Comparison of ENCODE assay signal across 11 cellular contexts in the genomic region with DNA sequence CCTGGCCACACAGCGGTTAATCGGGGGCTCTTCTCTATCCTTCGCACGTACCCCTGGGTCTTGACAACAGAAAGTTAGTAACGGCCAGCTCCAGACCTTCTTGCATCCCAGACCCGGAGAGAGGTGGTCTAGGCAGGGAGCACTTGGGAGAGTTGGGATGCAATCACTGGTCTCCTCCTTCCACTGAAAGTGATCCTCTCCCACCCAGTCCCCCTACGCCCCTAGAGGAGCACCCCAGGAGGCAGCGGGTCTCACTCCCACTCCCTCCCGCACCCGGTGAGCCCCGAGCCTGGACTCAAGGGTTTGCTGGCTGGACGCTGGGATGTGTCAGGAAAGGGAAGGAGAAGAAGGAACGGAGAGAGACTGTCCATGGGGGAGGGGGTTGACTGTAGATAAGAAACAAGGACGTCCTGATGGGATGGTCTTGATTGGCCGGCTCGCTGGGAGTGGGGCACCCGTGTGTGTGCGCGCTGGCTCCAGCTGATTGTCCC. TPM values are rescaled to one million over a fixed set of nuclear protein-coding genes. Genes with fewer than 3 reads are reported as not detected.
DNase-seq lines count a peak whose midpoint lies in the region; ATAC-seq and TF ChIP-seq lines count a peak whose summit lies in the region.
"Had no signal": no experiment of that assay in that cellular context is flagged by ENCODE, and none has a peak within 500 bp of the region (broad histone marks: within the 10 kb centered on the region; RNA-seq: fewer than 3 reads in every experiment).

No MANE protein-coding gene starts in this region.

- H3K36me3 ChIP-seq in upper lobe of left lung, result no peaks in the 10 kb centered on the region

- intact Hi-C loops in activated naive CD4-positive, alpha-beta T cell treated with anti-CD3 and anti-CD28 coated beads for 36 hours (cut with micrococcal nuclease), result loop anchor here (10.0 kb wide), 1 partner anchor 246 kb away; no protein-coding TSS in a partner anchor

- H3K27ac Mint-ChIP-seq in activated naive CD4-positive, alpha-beta T cell treated with anti-CD3 and anti-CD28 coated beads for 36 hours, result no peak overlapping the region
- H3K27ac Mint-ChIP-seq in chondrocyte (ENCODE audit: unreplicated experiment), result no peak overlapping the region

- H3K27ac ChIP-seq in upper lobe of left lung (no peak overlapping the region), foreskin keratinocyte (no peak overlapping the region)
- H3K27ac ChIP-seq: GM23248 had no signal

- no peaks in the 10 kb centered on the region for H3K36me3 Mint-ChIP-seq in activated naive CD4-positive, alpha-beta T cell treated with anti-CD3 and anti-CD28 coated beads for 36 hours (ENCODE audit: low read depth)
- H3K36me3 Mint-ChIP-seq in chondrocyte (ENCODE audit: low read depth), result peaks cover 3% of the 10 kb centered on the region

- peak overlapping the region; percentile 28 for H3K4me3 Mint-ChIP-seq in activated naive CD4-positive, alpha-beta T cell treated with anti-CD3 and anti-CD28 coated beads for 36 hours
- peak overlapping the region; percentile 41 for H3K4me3 Mint-ChIP-seq in chondrocyte (ENCODE audit: unreplicated experiment)

- peaks cover 44% of the 10 kb centered on the region for H3K27me3 Mint-ChIP-seq in activated naive CD4-positive, alpha-beta T cell treated with anti-CD3 and anti-CD28 coated beads for 36 hours (ENCODE audit: low read depth)
- H3K27me3 Mint-ChIP-seq in chondrocyte (ENCODE audit: low read depth), result peaks cover 65% of the 10 kb centered on the region

- peak overlapping the region; percentile 10 to 62 (median 54) for H3K4me3 ChIP-seq in upper lobe of left lung

- H3K9me3 ChIP-seq in upper lobe of left lung, result no peaks in the 10 kb centered on the region

- peak; percentile 3 to 11 for ATAC-seq in upper lobe of left lung (ENCODE audit: low FRiP score in 2 of 2)
- ATAC-seq in GM18858 (IDR thresholded peaks at IDR 0.05; ENCODE audit: unreplicated experiment), result no peak
- ATAC-seq in foreskin keratinocyte, result no peak

- peaks cover 0 to 28% (median 15%) of the 10 kb centered on the region in 4 donors for H3K27me3 ChIP-seq in upper lobe of left lung
- H3K27me3 ChIP-seq in foreskin keratinocyte, result peaks cover 94% of the 10 kb centered on the region

- CTCF ChIA-PET in activated naive CD4-positive, alpha-beta T cell treated with anti-CD3 and anti-CD28 coated beads for 36 hours (lab: Charles Lee), result no interaction called here

- 2 to 6% methylated on average over 10 to 19 of the region's 19 CpGs for WGBS in upper lobe of left lung, 2 donors

- H3K9me3 Mint-ChIP-seq in activated naive CD4-positive, alpha-beta T cell treated with anti-CD3 and anti-CD28 coated beads for 36 hours, result no peaks in the 10 kb centered on the region
- H3K9me3 Mint-ChIP-seq in chondrocyte (ENCODE audit: low read depth), result no peaks in the 10 kb centered on the region

- H3K4me1 Mint-ChIP-seq in activated naive CD4-positive, alpha-beta T cell treated with anti-CD3 and anti-CD28 coated beads for 36 hours (ENCODE audit: low read depth), result peaks cover 28% of the 10 kb centered on the region
- peaks cover 23% of the 10 kb centered on the region for H3K4me1 Mint-ChIP-seq in chondrocyte (ENCODE audit: low read depth)

- TF ChIP-seq CTCF in chondrocyte (IDR thresholded peaks at IDR 0.05) (no peak), upper lobe of left lung (IDR thresholded peaks at IDR 0.05) (no peak), foreskin keratinocyte (conservative IDR thresholded peaks at IDR 0.05) (no peak)

- H3K4me1 ChIP-seq in upper lobe of left lung (peaks cover 17 to 42% (median 28%) of the 10 kb centered on the region in 4 donors), foreskin keratinocyte (no peaks in the 10 kb centered on the region)

- no peak for DNase-seq in activated naive CD4-positive, alpha-beta T cell treated with anti-CD3 and anti-CD28 coated beads for 36 hours
- no peak for DNase-seq in activated naive CD4-positive, alpha-beta T cell (lab: John Stamatoyannopoulos, UW)
- DNase-seq in chondrocyte (ENCODE audit: low spot score) (peak; percentile 59), mucosa of gallbladder (ENCODE audit: low spot score) (peak; percentile 21), upper lobe of left lung (peak in 1 of 2 donors; percentile 43), foreskin keratinocyte (no peak), pons (ENCODE audit: low spot score) (no peak)
- DNase-seq: activated CD4-positive, alpha-beta T cell treated with anti-CD3 and anti-CD28 coated beads for 1 hour; NCI-H187 had no signal

- TF ChIP-seq EP300 in upper lobe of left lung (IDR thresholded peaks at IDR 0.05), result no peak

- TF ChIP-seq POLR2A in upper lobe of left lung (IDR thresholded peaks at IDR 0.05), result no peak

RNA-seq across cellular contexts. Expression of a gene that starts 2.0 kb away (rescaled TPM):
- total RNA-seq in activated naive CD4-positive, alpha-beta T cell treated with anti-CD3 and anti-CD28 coated beads for 36 hours, result under 1 TPM in 1 of 2 experiments, not detected in 1; 0.02 TPM
- total RNA-seq in chondrocyte (not detected in 3 replicates), mucosa of gallbladder (6.5 TPM), upper lobe of left lung (1 to 10 TPM in 5 of 6 donors, under 1 TPM in 1; 0.78 to 4.0 (median 2.2) TPM), foreskin keratinocyte (not detected in 2 replicates)
- not detected in 2 replicates for polyA plus RNA-seq in foreskin keratinocyte
- total RNA-seq: GM23248 had no signal
- polyA plus RNA-seq: GM23248 had no signal

Comparison
In these comparisons a context has a peak if more than half of its experiments do, and no peak if none do; other contexts are left out.
1. DNase-seq: peak in chondrocyte (single experiment) and mucosa of gallbladder (single experiment); none in activated naive CD4-positive, alpha-beta T cell treated with anti-CD3 and anti-CD28 coated beads for 36 hours (single experiment), activated naive CD4-positive, alpha-beta T cell (0 of 4), foreskin keratinocyte (0 of 2) and pons (single experiment).
2. ATAC-seq: peak in upper lobe of left lung (2 of 2); none in GM18858 (single experiment) and foreskin keratinocyte (single experiment).